26 cellular contexts compared by ENCODE assay signal in the genomic region with DNA sequence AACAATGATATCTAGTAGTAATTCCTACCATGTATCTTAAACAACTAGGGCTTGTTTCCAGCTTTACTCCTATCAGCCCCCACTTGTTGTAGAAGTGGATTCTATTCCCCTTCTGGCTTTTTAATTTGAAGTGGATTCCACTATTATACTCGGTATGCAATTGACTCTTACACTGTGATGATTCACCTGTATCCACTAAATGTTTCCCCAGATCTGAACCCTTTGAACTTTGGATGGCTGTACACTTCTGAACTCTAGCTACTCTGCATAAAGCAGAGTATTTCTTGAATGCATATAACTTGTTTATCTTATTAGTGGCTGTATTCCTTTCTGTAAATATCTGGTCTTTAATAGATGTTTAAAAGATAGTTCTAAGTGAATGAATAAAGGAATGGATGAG.
"Had no signal": no experiment of that assay in that cellular context is flagged by ENCODE, and none has a peak within 500 bp of the region (broad histone marks: within the 10 kb centered on the region; RNA-seq: fewer than 3 reads in every experiment).

No MANE protein-coding gene starts in this region.

- H3K4me3 ChIP-seq: ascending aorta, heart left ventricle, lower lobe of right lung, psoas muscle, right atrium auricular region, spleen, transverse colon had no signal

- H3K27me3 ChIP-seq: ascending aorta, heart left ventricle, right atrium auricular region, spleen, transverse colon had no signal

- ATAC-seq: heart left ventricle; left colon; lower lobe of right lung; naive thymus-derived CD8-positive, alpha-beta T cell; psoas muscle had no signal

- DNase-seq: activated CD4-positive, alpha-beta T cell treated with anti-CD3 and anti-CD28 coated beads for 4 hours; activated CD4-positive, alpha-beta T cell treated with anti-CD3 and anti-CD28 coated beads, Interleukin-2, amount 50 U/mL, for 48 hours; activated CD8-positive, alpha-beta memory T cell treated with anti-CD3 and anti-CD28 coated beads for 24 hours; activated gamma-delta T cell; activated naive CD4-positive, alpha-beta T cell treated with anti-CD3 and anti-CD28 coated beads, Interleukin-2, amount 10 ng/mL, durations not matched to agents 7 days and 5 days; activated naive CD8-positive, alpha-beta T cell treated with anti-CD3 and anti-CD28 coated beads, Interleukin-2, amount 10 ng/mL, durations not matched to agents 7 days and 5 days; activated T-cell treated with anti-CD3 and anti-CD28 coated beads, Interleukin-2, amount 50 U/mL, for 1 hour; caudate nucleus; foreskin fibroblast; heart left ventricle; hypothalamus; immature natural killer cell; kidney; left colon; lower lobe of right lung; mesenchymal stem cell; naive thymus-derived CD8-positive, alpha-beta T cell; occipital lobe; psoas muscle; spleen; stimulated activated naive CD4-positive, alpha-beta T cell; transverse colon had no signal

- H3K9me3 ChIP-seq: ascending aorta, heart left ventricle, lower lobe of right lung, psoas muscle, right atrium auricular region, transverse colon had no signal

- H3K4me1 ChIP-seq: ascending aorta, heart left ventricle, lower lobe of right lung, psoas muscle, right atrium auricular region, spleen had no signal

- H2AFZ ChIP-seq: parathyroid adenoma had no signal

- H3K36me3 ChIP-seq: ascending aorta, heart left ventricle, lower lobe of right lung, right atrium auricular region, spleen, transverse colon had no signal

- FAIRE-seq: endothelial cell of umbilical vein, kidney had no signal

- H3K9ac ChIP-seq: parathyroid adenoma had no signal

- H3K27ac ChIP-seq: ascending aorta, heart left ventricle, lower lobe of right lung, parathyroid adenoma, psoas muscle, right atrium auricular region, spleen, transverse colon had no signal
